In genomic region chr6:52904562-52905279, GRCh38 we compare ENCODE assay signal across 12 cellular contexts. TPM values are rescaled to one million over a fixed set of nuclear protein-coding genes. Genes with fewer than 3 reads are reported as not detected.
A peak's percentile ranks its signal among the peaks of the same experiment; 100 is the strongest.
DNase-seq lines count a peak whose midpoint lies in the region; ATAC-seq and TF ChIP-seq lines count a peak whose summit lies in the region.
"Had no signal": no experiment of that assay in that cellular context is flagged by ENCODE, and none has a peak within 500 bp of the region (broad histone marks: within the 10 kb centered on the region; RNA-seq: fewer than 3 reads in every experiment).

No MANE protein-coding gene starts in this region.

- intact Hi-C loops in left colon (cut with DNase I, micrococcal nuclease): no loop called here

- peaks cover 4% of the 10 kb centered on the region; the same call in 1 of the 2 replicates for H3K36me3 Mint-ChIP-seq in HFFc6 (ENCODE audit: low read depth)
- H3K36me3 Mint-ChIP-seq in activated T-helper 17 cell treated with anti-CD3 and anti-CD28 coated beads, Interleukin-2, amount 50 U/mL, for 72 hours (ENCODE audit: low read depth): no peaks in the 10 kb centered on the region

- peak; percentile 67 for ATAC-seq in activated T-helper 17 cell treated with anti-CD3 and anti-CD28 coated beads, Interleukin-2, amount 50 U/mL, for 72 hours (replicated peaks)
- ATAC-seq in left colon (peak; percentile 52), HG03159 (IDR thresholded peaks at IDR 0.05; ENCODE audit: unreplicated experiment) (no peak), HG02981 (IDR thresholded peaks at IDR 0.05; ENCODE audit: unreplicated experiment) (no peak)

- TF ChIP-seq CTCF in HFFc6 (IDR thresholded peaks at IDR 0.05): peak; percentile 52

- H3K27ac Mint-ChIP-seq in HFFc6: no peak overlapping the region
- H3K27ac Mint-ChIP-seq in activated T-helper 17 cell treated with anti-CD3 and anti-CD28 coated beads, Interleukin-2, amount 50 U/mL, for 72 hours: no peak overlapping the region
- H3K27ac Mint-ChIP-seq: activated T-cell treated with anti-CD3 and anti-CD28 coated beads, Interleukin-2, amount 50 U/mL, for 72 hours had no signal

- no peaks in the 10 kb centered on the region for H3K4me1 Mint-ChIP-seq in HFFc6 (ENCODE audit: low read depth)
- H3K4me1 Mint-ChIP-seq in activated T-helper 17 cell treated with anti-CD3 and anti-CD28 coated beads, Interleukin-2, amount 50 U/mL, for 72 hours: no peaks in the 10 kb centered on the region

- H3K27me3 Mint-ChIP-seq in HFFc6 (ENCODE audit: insufficient read depth): peaks cover 12% of the 10 kb centered on the region
- peaks cover 7% of the 10 kb centered on the region for H3K27me3 Mint-ChIP-seq in activated T-helper 17 cell treated with anti-CD3 and anti-CD28 coated beads, Interleukin-2, amount 50 U/mL, for 72 hours

- no peaks in the 10 kb centered on the region; the same call in 1 of the 2 replicates for H3K9me3 Mint-ChIP-seq in HFFc6
- H3K9me3 Mint-ChIP-seq in activated T-helper 17 cell treated with anti-CD3 and anti-CD28 coated beads, Interleukin-2, amount 50 U/mL, for 72 hours: no peaks in the 10 kb centered on the region
- H3K9me3 Mint-ChIP-seq: activated T-cell treated with anti-CD3 and anti-CD28 coated beads, Interleukin-2, amount 50 U/mL, for 72 hours had no signal

- DNase-seq in D341Med (ENCODE audit: low spot score): peak; percentile 32
- no peak for DNase-seq in HFFc6
- DNase-seq in left colon: no peak
- DNase-seq in NCI-H2227 (lab: John Stamatoyannopoulos, UW; ENCODE audit: unreplicated experiment): no peak
- DNase-seq in NCI-H1930 (lab: John Stamatoyannopoulos, UW): no peak
- DNase-seq: activated T-cell treated with anti-CD3 and anti-CD28 coated beads, Interleukin-2, amount 50 U/mL, for 72 hours; NCI-H1048; spleen had no signal

- no peak overlapping the region for H3K4me3 Mint-ChIP-seq in HFFc6
- H3K4me3 Mint-ChIP-seq in activated T-helper 17 cell treated with anti-CD3 and anti-CD28 coated beads, Interleukin-2, amount 50 U/mL, for 72 hours: no peak overlapping the region
- H3K4me3 Mint-ChIP-seq: activated T-cell treated with anti-CD3 and anti-CD28 coated beads, Interleukin-2, amount 50 U/mL, for 72 hours had no signal

RNA-seq across cellular contexts. Expression of gene GSTA3, which starts 4.8 kb away (rescaled TPM):
- not detected for total RNA-seq in HFFc6 (2021; fragmentation: NEBNext Ultra II Directional; extraction: Animal tissue kit (Norgen Biotek cat#: 25700))
- total RNA-seq in activated T-helper 17 cell treated with anti-CD3 and anti-CD28 coated beads, Interleukin-2, amount 50 U/mL, for 72 hours: not detected
- not detected for total RNA-seq in left colon
- total RNA-seq: activated T-cell treated with anti-CD3 and anti-CD28 coated beads, Interleukin-2, amount 50 U/mL, for 72 hours; SJSA1; spleen had no signal

Comparison
In these comparisons a context has a peak if more than half of its experiments do, and no peak if none do; other contexts are left out.
1. ATAC-seq: peak in activated T-helper 17 cell treated with anti-CD3 and anti-CD28 coated beads, Interleukin-2, amount 50 U/mL, for 72 hours (single experiment) and left colon (single experiment); none in HG03159 (single experiment) and HG02981 (single experiment).